In genomic region chr20:2206957-2207769, GRCh38 we compare ENCODE assay signal across 8 cellular contexts.
DNase-seq lines count a peak whose midpoint lies in the region; ATAC-seq and TF ChIP-seq lines count a peak whose summit lies in the region.

No MANE protein-coding gene starts in this region.

- H3K9ac ChIP-seq in HUES64 (ENCODE audit: low read depth, low read length) (peak overlapping the region; percentile 73), parathyroid adenoma (no peak overlapping the region)

- H3K4me3 ChIP-seq in HUES64 (ENCODE audit: low read length), result peak overlapping the region; percentile 75
- peak overlapping the region; percentile 46 for H3K4me3 ChIP-seq in SJSA1
- peak overlapping the region; percentile 59 for H3K4me3 ChIP-seq in parathyroid adenoma (ENCODE audit: low read depth, low read length)
- H3K4me3 ChIP-seq in tibial nerve, result peak overlapping the region; percentile 32 to 64 (median 55)

- H3K4me1 Mint-ChIP-seq in activated naive CD8-positive, alpha-beta T cell (ENCODE audit: low read depth), result peaks cover 13% of the 10 kb centered on the region

- TF ChIP-seq CTCF in parathyroid adenoma (IDR thresholded peaks at IDR 0.05) (peak; percentile 61), tibial nerve (IDR thresholded peaks at IDR 0.05) (peak; percentile 60 to 90 (median 76))

- DNase-seq in ACHN (peak; percentile 46), SJSA1 (ENCODE audit: low read depth in 1 of 2, low spot score in 2 of 2) (peak; percentile 87 to 88), cardiac septum (ENCODE audit: low spot score) (peak; percentile 90), tibial nerve (ENCODE audit: low spot score in 2 of 2) (peak; percentile 41 to 54)

- intact Hi-C loops in cardiac septum (cut with DNase I), result loop anchor here (5.0 to 10.0 kb wide), 2 partner anchors 138 to 245 kb away; no protein-coding TSS in a partner anchor

- H3K36me3 ChIP-seq in HUES64 (ENCODE audit: insufficient read depth, low read length) (no peaks in the 10 kb centered on the region), SJSA1 (no peaks in the 10 kb centered on the region), parathyroid adenoma (ENCODE audit: control insufficient read depth, insufficient read depth, low read length) (no peaks in the 10 kb centered on the region), tibial nerve (no peaks in the 10 kb centered on the region)

- H3K9me3 Mint-ChIP-seq in activated naive CD8-positive, alpha-beta T cell (ENCODE audit: low read depth), result no peaks in the 10 kb centered on the region

- H3K36me3 Mint-ChIP-seq in activated naive CD8-positive, alpha-beta T cell, result no peaks in the 10 kb centered on the region

- ATAC-seq in GM18519 (IDR thresholded peaks at IDR 0.05; ENCODE audit: low FRiP score, unreplicated experiment), result peak; percentile 55

- H3K27me3 ChIP-seq in HUES64 (ENCODE audit: insufficient read depth, low read length) (peaks cover 29% of the 10 kb centered on the region), SJSA1 (replicated peaks) (no peaks in the 10 kb centered on the region), parathyroid adenoma (ENCODE audit: control insufficient read depth, insufficient read depth, low read length) (no peaks in the 10 kb centered on the region), tibial nerve (peaks cover 0 to 21% of the 10 kb centered on the region in 2 donors)

- H3K27ac ChIP-seq in HUES64 (ENCODE audit: low read depth, low read length), result no peak overlapping the region
- peak overlapping the region; percentile 6; the same call in 1 of the 2 replicates for H3K27ac ChIP-seq in SJSA1
- no peak overlapping the region for H3K27ac ChIP-seq in parathyroid adenoma
- no peak overlapping the region for H3K27ac ChIP-seq in tibial nerve

- peak overlapping the region; percentile 94 for H3K4me2 ChIP-seq in parathyroid adenoma (ENCODE audit: low read length)

- no peaks in the 10 kb centered on the region for H3K79me2 ChIP-seq in parathyroid adenoma

- peak overlapping the region; percentile 68 for H3K27ac Mint-ChIP-seq in activated naive CD8-positive, alpha-beta T cell

- H3K27me3 Mint-ChIP-seq in activated naive CD8-positive, alpha-beta T cell, result no peaks in the 10 kb centered on the region

- 1% methylated on average over 82 of the region's 82 CpGs for WGBS in HUES64
- WGBS in tibial nerve, 2 donors, result 3 to 4% methylated on average over 46 to 53 of the region's 82 CpGs

- no peaks in the 10 kb centered on the region for H3K4me1 ChIP-seq in HUES64 (ENCODE audit: insufficient read depth, low read length)
- peaks cover 25% of the 10 kb centered on the region for H3K4me1 ChIP-seq in SJSA1 (replicated peaks)
- H3K4me1 ChIP-seq in parathyroid adenoma, result no peaks in the 10 kb centered on the region
- H3K4me1 ChIP-seq in tibial nerve, result peaks cover 0 to 15% (median 7%) of the 10 kb centered on the region in 4 donors

- peak overlapping the region; percentile 81 for H3K4me3 Mint-ChIP-seq in activated naive CD8-positive, alpha-beta T cell

- TF ChIP-seq POLR2A in tibial nerve (IDR thresholded peaks at IDR 0.05), result no peak

- no peak for TF ChIP-seq EP300 in tibial nerve (IDR thresholded peaks at IDR 0.05)

- in situ Hi-C loops in ACHN (cut with HindIII; ENCODE audit: low pct_ligation_motif_present, low pct_unique_long_range_greater_than_20kb, low sequenced_read_pairs), result no loop called here

- H3K9me3 ChIP-seq in HUES64 (ENCODE audit: insufficient read depth, low read depth, low read length) (no peaks in the 10 kb centered on the region), SJSA1 (replicated peaks) (no peaks in the 10 kb centered on the region), parathyroid adenoma (ENCODE audit: control insufficient read depth, low read length) (no peaks in the 10 kb centered on the region), tibial nerve (no peaks in the 10 kb centered on the region)

- H2AFZ ChIP-seq in parathyroid adenoma, result peak overlapping the region; percentile 80
